10 cellular contexts compared by ENCODE assay signal in genomic region chr16:57619606-57620315, GRCh38. TPM values are rescaled to one million over a fixed set of nuclear protein-coding genes. Genes with fewer than 3 reads are reported as not detected.
A peak's percentile ranks its signal among the peaks of the same experiment; 100 is the strongest.
DNase-seq lines count a peak whose midpoint lies in the region; ATAC-seq and TF ChIP-seq lines count a peak whose summit lies in the region.
"Had no signal": no experiment of that assay in that cellular context is flagged by ENCODE, and none has a peak within 500 bp of the region (broad histone marks: within the 10 kb centered on the region; RNA-seq: fewer than 3 reads in every experiment).

No MANE protein-coding gene starts in this region.

- TF ChIP-seq CTCF in kidney epithelial cell (IDR thresholded peaks at IDR 0.05; ENCODE audit: insufficient read depth, low read length, poor library complexity, severe bottlenecking) = no peak
- TF ChIP-seq CTCF in type B pancreatic cell (conservative IDR thresholded peaks at IDR 0.05) = no peak

- peaks cover 26% of the 10 kb centered on the region for H3K4me1 Mint-ChIP-seq in type B pancreatic cell (ENCODE audit: unreplicated experiment)

- H3K9me3 Mint-ChIP-seq in type B pancreatic cell = no peaks in the 10 kb centered on the region

- DNase-seq in NCI-H748 (lab: John Stamatoyannopoulos, UW; ENCODE audit: unreplicated experiment) (peak; percentile 63), NCI-H748 treated with DMSO at 0.1 percent for 48 hours (lab: John Stamatoyannopoulos, UW) (no peak), RPMI8226 (peak; percentile 66), kidney epithelial cell (ENCODE audit: low read depth) (no peak), type B pancreatic cell (ENCODE audit: extremely low spot score, unreplicated experiment) (no peak)
- DNase-seq: stimulated activated CD4-positive, alpha-beta T cell treated with anti-CD3 and anti-CD28 coated beads, Interleukin-4, amount 100 ng/mL, for 1 hour had no signal

- no peaks in the 10 kb centered on the region for H3K36me3 ChIP-seq in kidney epithelial cell (ENCODE audit: control insufficient read depth, insufficient read depth, low read length)

- H3K27me3 Mint-ChIP-seq in type B pancreatic cell = no peaks in the 10 kb centered on the region

- H3K36me3 Mint-ChIP-seq in type B pancreatic cell = no peaks in the 10 kb centered on the region

- ATAC-seq in GM21367 (IDR thresholded peaks at IDR 0.05; ENCODE audit: unreplicated experiment) (no peak), HG02759 (IDR thresholded peaks at IDR 0.05; ENCODE audit: unreplicated experiment) (no peak), GM18867 (IDR thresholded peaks at IDR 0.05; ENCODE audit: unreplicated experiment) (no peak)

- H3K27ac Mint-ChIP-seq in type B pancreatic cell = peak overlapping the region; percentile 91

- H3K4me3 ChIP-seq in kidney epithelial cell (ENCODE audit: low read depth, low read length) = peak overlapping the region; percentile 42
- H3K4me3 ChIP-seq: SK-N-MC had no signal

- peak overlapping the region; percentile 80 for H3K4me3 Mint-ChIP-seq in type B pancreatic cell

- no peaks in the 10 kb centered on the region for H3K27me3 ChIP-seq in kidney epithelial cell (ENCODE audit: control insufficient read depth, insufficient read depth, low read length)

RNA-seq across cellular contexts. Expression of gene ADGRG1, which starts 8.7 kb away (rescaled TPM):
- total RNA-seq in kidney epithelial cell (143 and 150 TPM in 2 replicates), type B pancreatic cell (ENCODE audit: low replicate concordance) (41.1 and 61.0 TPM in 2 replicates)

RNA-seq across cellular contexts. Expression of gene ADGRG3, which starts 48.3 kb away (rescaled TPM):
- total RNA-seq in kidney epithelial cell (not detected in 2 replicates), type B pancreatic cell (ENCODE audit: low replicate concordance) (not detected in 2 replicates)

Comparison
In these comparisons a context has a peak if more than half of its experiments do, and no peak if none do; other contexts are left out.
1. DNase-seq: peak in NCI-H748 (single experiment) and RPMI8226 (single experiment); none in NCI-H748 treated with DMSO at 0.1 percent for 48 hours (single experiment), kidney epithelial cell (single experiment) and type B pancreatic cell (single experiment).